In genomic region chr6:32116674-32117073, GRCh38 we compare ENCODE assay signal across 10 cellular contexts. TPM values are rescaled to one million over a fixed set of nuclear protein-coding genes. Genes with fewer than 3 reads are reported as not detected.
DNase-seq lines count a peak whose midpoint lies in the region; ATAC-seq, FAIRE-seq and TF ChIP-seq lines count a peak whose summit lies in the region.
"Had no signal": no experiment of that assay in that cellular context is flagged by ENCODE, and none has a peak within 500 bp of the region (broad histone marks: within the 10 kb centered on the region; RNA-seq: fewer than 3 reads in every experiment).

No MANE protein-coding gene starts in this region.

- intact Hi-C loops in K562 (cut with micrococcal nuclease) (loop anchor here (5.0 to 10.0 kb wide), 3 partner anchors 51 to 298 kb away; partner anchors contain the start of gene ZBTB12), left colon (cut with DNase I, micrococcal nuclease) (loop anchor here in 1 of 2 donors (5.0 to 10.0 kb wide), 2 partner anchors 78 to 126 kb away; partner anchors contain the start of genes GPSM3 and PBX2)
- intact Hi-C loops in CD4-positive, alpha-beta memory T cell (cut with micrococcal nuclease) = no loop called here

- H3K4me2 ChIP-seq in DOHH2 (ENCODE audit: low read length) = no peak overlapping the region
- H3K4me2 ChIP-seq in K562 (ENCODE audit: insufficient read depth, low read length) = no peak overlapping the region
- no peak overlapping the region for H3K4me2 ChIP-seq in neural progenitor cell

- H3K9me3 ChIP-seq in DOHH2 (ENCODE audit: control insufficient read depth, insufficient read depth, low read length) (no peaks in the 10 kb centered on the region), K562 (replicated peaks; ENCODE audit: control insufficient read depth, insufficient read depth, low read depth, low read length) (no peaks in the 10 kb centered on the region), neural progenitor cell (ENCODE audit: low read depth) (no peaks in the 10 kb centered on the region)
- no peaks in the 10 kb centered on the region for H3K9me3 ChIP-seq in CD4-positive, alpha-beta memory T cell (ENCODE audit: control insufficient read depth in 1 of 2, low read length in 2 of 2)

- H2AFZ ChIP-seq in K562 (ENCODE audit: low read depth, low read length) (no peak overlapping the region), neural progenitor cell (replicated peaks) (no peak overlapping the region)

- TF ChIP-seq EP300 in K562 (IDR thresholded peaks at IDR 0.05; ENCODE audit: low read length) = no peak

- peak in 1 of 2 experiments; percentile 45; a peak in 3 of 4 replicates for TF ChIP-seq RAD21 in K562 (CRISPR knock-in tag; conservative IDR thresholded peaks at IDR 0.05 in 1 of 2, IDR thresholded peaks at IDR 0.05 in 1 of 2)

- peaks cover 7% of the 10 kb centered on the region for H3K4me1 ChIP-seq in DOHH2 (ENCODE audit: control insufficient read depth, low read length)
- peaks cover 7 to 12% of the 10 kb centered on the region in 2 experiments; a peak in 4 of 5 replicates for H3K4me1 ChIP-seq in K562 (replicated peaks in 1 of 2; ENCODE audit: control insufficient read depth in 2 of 2, insufficient read depth in 2 of 2, low read length in 2 of 2)
- no peaks in the 10 kb centered on the region for H3K4me1 ChIP-seq in neural progenitor cell
- H3K4me1 ChIP-seq in CD4-positive, alpha-beta memory T cell (ENCODE audit: insufficient read depth, low read length) = peaks cover 8% of the 10 kb centered on the region

- peaks cover 7% of the 10 kb centered on the region for H3K27me3 Mint-ChIP-seq in neural progenitor cell (ENCODE audit: insufficient read depth, low read depth)
- H3K27me3 Mint-ChIP-seq in CD4-positive, alpha-beta memory T cell = no peaks in the 10 kb centered on the region

- TF ChIP-seq CTCF in DOHH2 (IDR thresholded peaks at IDR 0.05; ENCODE audit: low read depth, low read length, poor library complexity, severe bottlenecking) (peak; percentile 48), K562 (IDR thresholded peaks at IDR 0.05 in 2 of 3, conservative IDR thresholded peaks at IDR 0.05 in 1 of 3; ENCODE audit: insufficient read depth in 2 of 3, low read depth in 1 of 3, low read length in 3 of 3) (peak; percentile 61 to 80 (median 70)), neural progenitor cell (IDR thresholded peaks at IDR 0.05) (peak; percentile 58)

- H3K27ac Mint-ChIP-seq in neural progenitor cell = peak overlapping the region; percentile 63
- H3K27ac Mint-ChIP-seq in CD4-positive, alpha-beta memory T cell = peak overlapping the region in 2 of 7 donors; percentile 23 to 85
- H3K27ac Mint-ChIP-seq: T-helper 1 cell treated with Interleukin-12 subunit alpha and Interleukin-12 subunit beta and Interleukin-4 antibody, amounts not matched to agents 30 μg/mL and 1 μg/mL, for 36 hours had no signal

- 90% methylated on average over 7 of the region's 7 CpGs for WGBS in K562 (ENCODE audit: insufficient coverage, low coverage, missing lambda C conversion rate)

- ATAC-seq in K562 (peak; percentile 54), left colon (no peak), HG02763 (IDR thresholded peaks at IDR 0.05; ENCODE audit: unreplicated experiment) (no peak)
- ATAC-seq: left ventricle myocardium superior had no signal

- BruUV-seq in K562 (replicated peaks; lab: Mats Ljungman, UMichigan) = no TSS peak

- H3K36me3 ChIP-seq in DOHH2 (ENCODE audit: control insufficient read depth, low read length) (peaks cover 53% of the 10 kb centered on the region), K562 (ENCODE audit: control insufficient read depth, insufficient read depth, low read length) (peaks cover 52% of the 10 kb centered on the region), neural progenitor cell (no peaks in the 10 kb centered on the region)
- peaks cover 56% of the 10 kb centered on the region for H3K36me3 ChIP-seq in CD4-positive, alpha-beta memory T cell (ENCODE audit: insufficient read depth, low read length)

- peak; percentile 51 for FAIRE-seq in HTR-8/SVneo (lab: Jason Lieb, UNC)
- peak; percentile 44 for FAIRE-seq in K562 (lab: Jason Lieb, UNC)

- H3K9me1 ChIP-seq in K562 (ENCODE audit: control insufficient read depth, insufficient read depth, low read length) = peaks cover 3% of the 10 kb centered on the region

- TF ChIP-seq POLR2A in K562 (conservative IDR thresholded peaks at IDR 0.05) = no peak

- H3K79me2 ChIP-seq in DOHH2 (ENCODE audit: control insufficient read depth, low read length) (no peaks in the 10 kb centered on the region), K562 (ENCODE audit: control insufficient read depth, insufficient read depth, low read length) (no peaks in the 10 kb centered on the region), neural progenitor cell (ENCODE audit: low read depth) (no peaks in the 10 kb centered on the region)

- H3K9me2 ChIP-seq in DOHH2 (replicated peaks; ENCODE audit: control insufficient read depth, low read length) = no peaks in the 10 kb centered on the region

- H3F3A ChIP-seq in DOHH2 (ENCODE audit: control insufficient read depth, insufficient read depth) (peaks cover 4% of the 10 kb centered on the region; the same call in 1 of the 2 replicates), neural progenitor cell (ENCODE audit: low read depth) (peaks cover 12% of the 10 kb centered on the region)

- peaks cover 8% of the 10 kb centered on the region for H3K36me3 Mint-ChIP-seq in neural progenitor cell
- peaks cover 27 to 65% of the 10 kb centered on the region in 2 donors for H3K36me3 Mint-ChIP-seq in CD4-positive, alpha-beta memory T cell

- peaks cover 19% of the 10 kb centered on the region for H3K4me1 Mint-ChIP-seq in neural progenitor cell
- peaks cover 4 to 13% (median 10%) of the 10 kb centered on the region in 4 donors for H3K4me1 Mint-ChIP-seq in CD4-positive, alpha-beta memory T cell

- POLR2A ChIA-PET in K562 (lab: Yijun Ruan, JAX) = interaction anchor here (0.9 to 4.6 kb wide), 5 partner anchors 7 to 280 kb away, joined by 3 to 25 read pairs (median 4); partner anchors contain the start of genes FKBPL and TNXB
- POLR2A ChIA-PET in CD4-positive, alpha-beta memory T cell (lab: Charles Lee; ENCODE audit: partially characterized antibody) = interaction anchor here (0.9 kb wide), 1 partner anchor 76 kb away, joined by 3 read pairs; the partner anchor contains the start of gene GPSM3

- in situ Hi-C loops in K562 (cut with MboI) = no loop called here

- CTCF ChIA-PET in K562 (lab: Yijun Ruan, JAX; ENCODE audit: low intra/inter-chr PET ratio) = interaction anchor here (0.8 to 1.9 kb wide), 4 partner anchors 29 to 80 kb away, joined by 3 to 8 read pairs (median 6); no protein-coding TSS in a partner anchor
- CTCF ChIA-PET in CD4-positive, alpha-beta memory T cell (lab: Charles Lee; ENCODE audit: partially characterized antibody) = interaction anchor here (0.8 to 2.8 kb wide), 5 partner anchors 10 to 129 kb away, joined by 3 to 13 read pairs (median 8); partner anchors contain the start of gene GPSM3

- H3K4me3 ChIP-seq in DOHH2 (ENCODE audit: low read length) = no peak overlapping the region
- H3K4me3 ChIP-seq in K562 = no peak overlapping the region
- H3K4me3 ChIP-seq in neural progenitor cell = no peak overlapping the region
- no peak overlapping the region for H3K4me3 ChIP-seq in CD4-positive, alpha-beta memory T cell (ENCODE audit: low read length in 2 of 2)

- H3K9ac ChIP-seq in K562 (ENCODE audit: insufficient read depth in 1 of 2, low read depth in 2 of 2, low read length in 2 of 2) (no peak overlapping the region; a peak in 1 of 4 replicates), neural progenitor cell (no peak overlapping the region)

- H3K27ac ChIP-seq in DOHH2 (ENCODE audit: low read depth, low read length) = no peak overlapping the region
- H3K27ac ChIP-seq in K562 (ENCODE audit: extremely low read depth, low read depth, low read length) = no peak overlapping the region
- H3K27ac ChIP-seq in neural progenitor cell = no peak overlapping the region
- H3K27ac ChIP-seq in CD4-positive, alpha-beta memory T cell (ENCODE audit: low read depth, low read length) = no peak overlapping the region

- no peaks in the 10 kb centered on the region for H3K27me3 ChIP-seq in DOHH2 (ENCODE audit: control insufficient read depth, low read length)
- H3K27me3 ChIP-seq in K562 (ENCODE audit: control insufficient read depth in 2 of 2, insufficient read depth in 2 of 2, low read length in 2 of 2) = no peaks in the 10 kb centered on the region
- H3K27me3 ChIP-seq in neural progenitor cell = no peaks in the 10 kb centered on the region
- no peaks in the 10 kb centered on the region for H3K27me3 ChIP-seq in CD4-positive, alpha-beta memory T cell (ENCODE audit: insufficient read depth, low read length)

- DNase-seq in HTR-8/SVneo (ENCODE audit: insufficient read length, low spot score) (peak; percentile 63), K562 (ENCODE audit: extremely low read depth in 1 of 4, low spot score in 3 of 4) (peak; percentile 61 to 74 (median 64)), neural progenitor cell (ENCODE audit: low spot score) (peak; percentile 54), left colon (no peak)
- no peak for DNase-seq in CD4-positive, alpha-beta memory T cell
- DNase-seq: amygdala, left ventricle myocardium superior had no signal

- no peak overlapping the region for H3K4me3 Mint-ChIP-seq in neural progenitor cell
- H3K4me3 Mint-ChIP-seq in CD4-positive, alpha-beta memory T cell = no peak overlapping the region
- H3K4me3 Mint-ChIP-seq: T-helper 1 cell treated with Interleukin-12 subunit alpha and Interleukin-12 subunit beta and Interleukin-4 antibody, amounts not matched to agents 30 μg/mL and 1 μg/mL, for 36 hours had no signal

- no peaks in the 10 kb centered on the region for H3K9me3 Mint-ChIP-seq in neural progenitor cell
- H3K9me3 Mint-ChIP-seq in CD4-positive, alpha-beta memory T cell = no peaks in the 10 kb centered on the region
- H3K9me3 Mint-ChIP-seq: T-helper 1 cell treated with Interleukin-12 subunit alpha and Interleukin-12 subunit beta and Interleukin-4 antibody, amounts not matched to agents 30 μg/mL and 1 μg/mL, for 36 hours had no signal

- H4K20me1 ChIP-seq in DOHH2 (ENCODE audit: control insufficient read depth, insufficient read depth, low read depth, low read length) = 0 out of 2 replicates have a peak, but pooled peaks cover 3% of the 10 kb centered on the region
- H4K20me1 ChIP-seq in K562 (replicated peaks; ENCODE audit: control insufficient read depth, insufficient read depth, low read length) = no peaks in the 10 kb centered on the region
- no peaks in the 10 kb centered on the region for H4K20me1 ChIP-seq in neural progenitor cell (ENCODE audit: low read depth)

RNA-seq across cellular contexts. Expression of gene TNXB, which starts 7.5 kb away (rescaled TPM):
- 19.6 and 47.4 TPM in 2 replicates for total RNA-seq in K562 (2011; cell fraction: chromatin; rRNA removed; ENCODE audit: low replicate concordance)
- 28.9 and 33.2 TPM in 2 replicates for total RNA-seq in K562 (2011; cell fraction: nucleolus; rRNA removed)
- 21.4 and 27.9 TPM in 2 replicates for total RNA-seq in K562 (2011; cell fraction: nucleoplasm; rRNA removed)
- total RNA-seq in K562 (2014; rRNA removed) (28.1 and 35.0 TPM in 2 replicates), K562 (2014; rRNA removed; fragmentation: Illumina TruSeq; extraction: Trizol) (4.2 and 6.1 TPM in 2 replicates), K562 (2015; rRNA removed; fragmentation: Illumina TruSeq; extraction: Trizol) (25.0 and 26.2 TPM in 2 replicates), K562 (2021) (24.2 and 25.8 TPM in 2 replicates), neural progenitor cell (ENCODE audit: low replicate concordance) (0.71 and 3.2 TPM in 2 replicates), left colon (10 to 100 TPM; 19.4 to 35.9 TPM)
- polyA plus RNA-seq in K562 (2011; rRNA removed) (11.3 and 13.3 TPM in 2 replicates), K562 (2014; fragmentation: Illumina TruSeq; extraction: Trizol) (12.4 and 24.8 TPM in 2 replicates), K562 (2014; fragmentation: Nextera tagmentation; extraction: Ambion mirVana) (under 1 TPM; 0.14 to 0.43 TPM), K562 (2014; rRNA removed) (24.5 and 27.0 TPM in 2 replicates)
- 20.6 and 53.8 TPM in 2 replicates for polyA plus RNA-seq in K562 (2011; cell fraction: cytosol; rRNA removed)
- 25.4 and 47.3 TPM in 2 replicates for polyA plus RNA-seq in K562 (2011; cell fraction: nucleus; rRNA removed)
- polyA plus RNA-seq in K562 (2012) = 25.6 and 28.6 TPM in 2 replicates
- polyA minus RNA-seq in K562 (2011; rRNA and poly(A)+ RNA removed) = 3.1 and 6.0 TPM in 2 replicates
- 15.5 and 15.6 TPM in 2 replicates for polyA minus RNA-seq in K562 (2011; cell fraction: cytosol; rRNA and poly(A)+ RNA removed)
- 16.2 and 17.0 TPM in 2 replicates for polyA minus RNA-seq in K562 (2011; cell fraction: nucleus; rRNA and poly(A)+ RNA removed)
- 10 to 100 TPM; 16.5 to 22.4 TPM for total RNA-seq in CD4-positive, alpha-beta memory T cell
- polyA plus RNA-seq in CD4-positive, alpha-beta memory T cell = under 1 TPM in 1 of 2 donors, not detected in 1; 0.31 TPM

RNA-seq across cellular contexts. Expression of gene ATF6B, which starts 11.4 kb away (rescaled TPM):
- total RNA-seq in K562 (2011; cell fraction: chromatin; rRNA removed; ENCODE audit: low replicate concordance) = 189 and 474 TPM in 2 replicates
- total RNA-seq in K562 (2011; cell fraction: nucleolus; rRNA removed) = 248 and 265 TPM in 2 replicates
- 205 and 216 TPM in 2 replicates for total RNA-seq in K562 (2011; cell fraction: nucleoplasm; rRNA removed)
- total RNA-seq in K562 (2014; rRNA removed) = 22.7 and 25.4 TPM in 2 replicates
- 15.6 and 21.5 TPM in 2 replicates for total RNA-seq in K562 (2014; rRNA removed; fragmentation: Illumina TruSeq; extraction: Trizol)
- total RNA-seq in K562 (2015; rRNA removed; fragmentation: Illumina TruSeq; extraction: Trizol) = 30.5 and 31.7 TPM in 2 replicates
- 83.6 and 89.7 TPM in 2 replicates for total RNA-seq in K562 (2021)
- polyA plus RNA-seq in K562 (2011; rRNA removed) = 46.6 and 83.9 TPM in 2 replicates
- polyA plus RNA-seq in K562 (2011; cell fraction: cytosol; rRNA removed) = 74.9 and 91.7 TPM in 2 replicates
- 198 and 250 TPM in 2 replicates for polyA plus RNA-seq in K562 (2011; cell fraction: nucleus; rRNA removed)
- polyA plus RNA-seq in K562 (2012) = 138 and 229 TPM in 2 replicates
- polyA plus RNA-seq in K562 (2014; fragmentation: Illumina TruSeq; extraction: Trizol) = 128 and 131 TPM in 2 replicates
- 10 to 100 TPM; 20.7 to 26.1 TPM for polyA plus RNA-seq in K562 (2014; fragmentation: Nextera tagmentation; extraction: Ambion mirVana)
- polyA plus RNA-seq in K562 (2014; rRNA removed) = 88.0 and 103 TPM in 2 replicates
- 22.1 and 23.6 TPM in 2 replicates for polyA minus RNA-seq in K562 (2011; rRNA and poly(A)+ RNA removed)
- polyA minus RNA-seq in K562 (2011; cell fraction: cytosol; rRNA and poly(A)+ RNA removed) = 34.3 and 45.6 TPM in 2 replicates
- 42.9 and 68.4 TPM in 2 replicates for polyA minus RNA-seq in K562 (2011; cell fraction: nucleus; rRNA and poly(A)+ RNA removed)
- total RNA-seq in neural progenitor cell (ENCODE audit: low replicate concordance) = 19.4 and 41.8 TPM in 2 replicates
- total RNA-seq in CD4-positive, alpha-beta memory T cell = 100 to 1,000 TPM; 151 to 154 TPM
- 10 to 100 TPM; 11.4 to 27.7 TPM for polyA plus RNA-seq in CD4-positive, alpha-beta memory T cell
- 100 to 1,000 TPM in 1 of 2 donors, 10 to 100 TPM in 1; 83.7 to 111 TPM for total RNA-seq in left colon

RNA-seq across cellular contexts. Expression of gene FKBPL, which starts 13.4 kb away (rescaled TPM):
- total RNA-seq in K562 (2011; cell fraction: chromatin; rRNA removed; ENCODE audit: low replicate concordance) = 7.3 and 12.0 TPM in 2 replicates
- total RNA-seq in K562 (2011; cell fraction: nucleolus; rRNA removed) = 8.4 and 12.0 TPM in 2 replicates
- 7.9 and 8.3 TPM in 2 replicates for total RNA-seq in K562 (2011; cell fraction: nucleoplasm; rRNA removed)
- 18.8 and 24.3 TPM in 2 replicates for total RNA-seq in K562 (2014; rRNA removed)
- total RNA-seq in K562 (2014; rRNA removed; fragmentation: Illumina TruSeq; extraction: Trizol) = 18.7 and 23.5 TPM in 2 replicates
- 23.9 and 26.7 TPM in 2 replicates for total RNA-seq in K562 (2015; rRNA removed; fragmentation: Illumina TruSeq; extraction: Trizol)
- 21.0 and 22.9 TPM in 2 replicates for total RNA-seq in K562 (2021)
- 9.0 and 11.5 TPM in 2 replicates for polyA plus RNA-seq in K562 (2011; rRNA removed)
- 7.7 and 12.2 TPM in 2 replicates for polyA plus RNA-seq in K562 (2011; cell fraction: cytosol; rRNA removed)
- polyA plus RNA-seq in K562 (2011; cell fraction: nucleus; rRNA removed) = 6.2 and 7.7 TPM in 2 replicates
- 14.2 and 18.6 TPM in 2 replicates for polyA plus RNA-seq in K562 (2012)
- 22.2 and 23.3 TPM in 2 replicates for polyA plus RNA-seq in K562 (2014; fragmentation: Illumina TruSeq; extraction: Trizol)
- 10 to 100 TPM; 18.3 to 31.4 TPM for polyA plus RNA-seq in K562 (2014; fragmentation: Nextera tagmentation; extraction: Ambion mirVana)
- polyA plus RNA-seq in K562 (2014; rRNA removed) = 20.1 and 20.6 TPM in 2 replicates
- polyA minus RNA-seq in K562 (2011; rRNA and poly(A)+ RNA removed) = 6.1 and 7.3 TPM in 2 replicates
- 4.6 and 7.4 TPM in 2 replicates for polyA minus RNA-seq in K562 (2011; cell fraction: cytosol; rRNA and poly(A)+ RNA removed)
- polyA minus RNA-seq in K562 (2011; cell fraction: nucleus; rRNA and poly(A)+ RNA removed) = 3.9 and 7.9 TPM in 2 replicates
- 3.6 and 11.8 TPM in 2 replicates for total RNA-seq in neural progenitor cell (ENCODE audit: low replicate concordance)
- 1 to 10 TPM; 2.2 to 2.8 TPM for total RNA-seq in CD4-positive, alpha-beta memory T cell
- 1 to 10 TPM; 2.0 to 3.0 TPM for polyA plus RNA-seq in CD4-positive, alpha-beta memory T cell
- total RNA-seq in left colon = 1 to 10 TPM; 4.6 to 4.9 TPM

RNA-seq across cellular contexts. Expression of gene PRRT1, which starts 35.1 kb away (rescaled TPM):
- 2.0 and 3.2 TPM in 2 replicates for total RNA-seq in K562 (2011; cell fraction: chromatin; rRNA removed; ENCODE audit: low replicate concordance)
- total RNA-seq in K562 (2011; cell fraction: nucleolus; rRNA removed) = 0.92 and 1.5 TPM in 2 replicates
- total RNA-seq in K562 (2011; cell fraction: nucleoplasm; rRNA removed) = 3.2 and 6.0 TPM in 2 replicates
- total RNA-seq in K562 (2014; rRNA removed) (0.14 and 0.57 TPM in 2 replicates), K562 (2014; rRNA removed; fragmentation: Illumina TruSeq; extraction: Trizol) (0.16 and 0.29 TPM in 2 replicates), K562 (2015; rRNA removed; fragmentation: Illumina TruSeq; extraction: Trizol) (0.40 and 0.53 TPM in 2 replicates), K562 (2021) (1.9 and 3.0 TPM in 2 replicates), neural progenitor cell (ENCODE audit: low replicate concordance) (0.40 TPM in 1 of 2 replicates, not detected in the other), left colon (1 to 10 TPM; 1.0 to 2.0 TPM)
- polyA plus RNA-seq in K562 (2011; rRNA removed) (0.50 and 1.1 TPM in 2 replicates), K562 (2014; fragmentation: Illumina TruSeq; extraction: Trizol) (3.3 and 3.5 TPM in 2 replicates), K562 (2014; fragmentation: Nextera tagmentation; extraction: Ambion mirVana) (under 1 TPM; 0.31 to 0.41 TPM), K562 (2014; rRNA removed) (2.1 and 2.8 TPM in 2 replicates)
- polyA plus RNA-seq in K562 (2011; cell fraction: cytosol; rRNA removed) = 1.3 and 2.0 TPM in 2 replicates
- 6.7 and 12.8 TPM in 2 replicates for polyA plus RNA-seq in K562 (2011; cell fraction: nucleus; rRNA removed)
- 3.9 and 9.0 TPM in 2 replicates for polyA plus RNA-seq in K562 (2012)
- polyA minus RNA-seq in K562 (2011; rRNA and poly(A)+ RNA removed) = 0.07 and 0.27 TPM in 2 replicates
- 0.48 TPM in 1 of 2 replicates, not detected in the other for polyA minus RNA-seq in K562 (2011; cell fraction: cytosol; rRNA and poly(A)+ RNA removed)
- 0.44 and 0.54 TPM in 2 replicates for polyA minus RNA-seq in K562 (2011; cell fraction: nucleus; rRNA and poly(A)+ RNA removed)
- total RNA-seq in CD4-positive, alpha-beta memory T cell = 1 to 10 TPM; 1.5 to 1.9 TPM
- polyA plus RNA-seq in CD4-positive, alpha-beta memory T cell = under 1 TPM in 1 of 2 donors, not detected in 1; 0.60 TPM

RNA-seq across cellular contexts. Expression of gene PPT2, which starts 37.3 kb away (rescaled TPM):
- 123 and 281 TPM in 2 replicates for total RNA-seq in K562 (2011; cell fraction: chromatin; rRNA removed; ENCODE audit: low replicate concordance)
- 210 and 218 TPM in 2 replicates for total RNA-seq in K562 (2011; cell fraction: nucleolus; rRNA removed)
- 184 and 227 TPM in 2 replicates for total RNA-seq in K562 (2011; cell fraction: nucleoplasm; rRNA removed)
- 69.9 and 296 TPM in 2 replicates for total RNA-seq in K562 (2014; rRNA removed)
- 42.5 and 43.7 TPM in 2 replicates for total RNA-seq in K562 (2014; rRNA removed; fragmentation: Illumina TruSeq; extraction: Trizol)
- total RNA-seq in K562 (2015; rRNA removed; fragmentation: Illumina TruSeq; extraction: Trizol) = 44.1 and 45.6 TPM in 2 replicates
- 83.2 and 83.4 TPM in 2 replicates for total RNA-seq in K562 (2021)
- polyA plus RNA-seq in K562 (2011; rRNA removed) = 75.8 and 76.6 TPM in 2 replicates
- polyA plus RNA-seq in K562 (2011; cell fraction: cytosol; rRNA removed) = 86.3 and 114 TPM in 2 replicates
- polyA plus RNA-seq in K562 (2011; cell fraction: nucleus; rRNA removed) = 311 and 473 TPM in 2 replicates
- polyA plus RNA-seq in K562 (2012) = 53.9 and 83.7 TPM in 2 replicates
- polyA plus RNA-seq in K562 (2014; fragmentation: Illumina TruSeq; extraction: Trizol) = 92.6 and 98.8 TPM in 2 replicates
- polyA plus RNA-seq in K562 (2014; fragmentation: Nextera tagmentation; extraction: Ambion mirVana) = 10 to 100 TPM; 27.4 to 41.6 TPM
- polyA plus RNA-seq in K562 (2014; rRNA removed) = 86.4 and 95.1 TPM in 2 replicates
- 25.0 and 32.8 TPM in 2 replicates for polyA minus RNA-seq in K562 (2011; rRNA and poly(A)+ RNA removed)
- polyA minus RNA-seq in K562 (2011; cell fraction: cytosol; rRNA and poly(A)+ RNA removed) = 31.8 and 46.0 TPM in 2 replicates
- 44.2 and 45.1 TPM in 2 replicates for polyA minus RNA-seq in K562 (2011; cell fraction: nucleus; rRNA and poly(A)+ RNA removed)
- 18.6 and 38.2 TPM in 2 replicates for total RNA-seq in neural progenitor cell (ENCODE audit: low replicate concordance)
- 10 to 100 TPM; 12.7 to 15.4 TPM for total RNA-seq in CD4-positive, alpha-beta memory T cell
- polyA plus RNA-seq in CD4-positive, alpha-beta memory T cell = 1 to 10 TPM; 3.8 TPM
- 10 to 100 TPM; 18.8 to 19.9 TPM for total RNA-seq in left colon

Comparison
In these comparisons a context has a peak if more than half of its experiments do, and no peak if none do; other contexts are left out.
1. DNase-seq: peak in HTR-8/SVneo (single experiment), K562 (4 of 4) and neural progenitor cell (single experiment); none in CD4-positive, alpha-beta memory T cell (0 of 5) and left colon (0 of 2).
2. Peak in every context shown above with its lines, with median percentiles within 50 percentile points of each other: CTCF ChIP-seq.